1 cellular context compared by ENCODE assay signal in the genomic region with DNA sequence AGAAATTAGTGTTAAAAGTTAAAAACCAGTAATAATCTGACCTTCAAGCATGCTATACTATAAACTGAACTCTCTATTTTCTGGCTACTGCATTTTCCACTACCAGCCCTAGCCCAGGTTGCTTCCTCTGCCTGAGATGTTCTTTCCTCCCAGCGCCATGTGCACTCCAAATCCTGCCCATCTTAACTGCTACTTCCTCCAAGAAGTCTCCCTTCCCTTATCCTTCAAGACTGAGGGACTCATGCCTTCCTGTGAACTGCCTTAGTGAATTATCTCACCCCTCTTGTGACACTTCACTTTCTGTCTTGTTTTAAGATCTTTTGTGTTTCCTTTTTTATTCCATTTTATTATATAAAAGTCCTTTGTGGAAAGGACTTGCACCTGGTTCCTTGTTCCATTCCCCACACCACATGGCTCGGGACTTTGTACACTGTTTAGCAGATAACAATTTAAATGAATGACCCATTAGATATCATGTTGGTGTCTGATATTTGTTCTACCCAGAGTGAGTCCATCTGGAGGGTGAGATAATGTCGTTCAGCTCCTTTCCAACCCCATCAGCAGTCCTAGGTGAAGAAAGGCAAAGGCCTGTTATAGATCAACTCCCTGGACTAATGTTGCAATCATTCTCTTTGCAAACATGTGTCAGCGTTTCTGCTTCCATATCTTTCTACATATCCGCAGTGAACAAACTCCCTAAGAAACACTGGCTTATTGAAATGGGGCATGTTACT.
TF ChIP-seq lines count a peak whose summit lies in the region.

No MANE protein-coding gene starts in this region.

TF ChIP-seq in K562, 482 proteins besides CTCF, POLR2A, EP300 and RAD21 (continued from another document and continues in another):
- peak in 1 of 2 experiments; percentile 96; a peak in 2 of 4 replicates for TF ChIP-seq ZMIZ1 (IDR thresholded peaks at IDR 0.05; ENCODE audit: low read depth in 2 of 2, low read length in 2 of 2)
- TF ChIP-seq SNRNP70 (optimal IDR thresholded peaks at IDR 0.05; ENCODE audit: low read depth, low read length): no peak
- TF ChIP-seq, protein P1, sequence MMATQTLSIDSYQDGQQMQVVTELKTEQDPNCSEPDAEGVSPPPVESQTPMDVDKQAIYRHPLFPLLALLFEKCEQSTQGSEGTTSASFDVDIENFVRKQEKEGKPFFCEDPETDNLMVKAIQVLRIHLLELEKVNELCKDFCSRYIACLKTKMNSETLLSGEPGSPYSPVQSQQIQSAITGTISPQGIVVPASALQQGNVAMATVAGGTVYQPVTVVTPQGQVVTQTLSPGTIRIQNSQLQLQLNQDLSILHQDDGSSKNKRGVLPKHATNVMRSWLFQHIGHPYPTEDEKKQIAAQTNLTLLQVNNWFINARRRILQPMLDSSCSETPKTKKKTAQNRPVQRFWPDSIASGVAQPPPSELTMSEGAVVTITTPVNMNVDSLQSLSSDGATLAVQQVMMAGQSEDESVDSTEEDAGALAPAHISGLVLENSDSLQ (IDR thresholded peaks at IDR 0.05): peak; percentile 60
- TF ChIP-seq JUND (IDR thresholded peaks at IDR 0.05; ENCODE audit: borderline replicate concordance, low read depth, low read length): peak; percentile 72
- peak; percentile 50; the same call in 2 of the 3 replicates for TF ChIP-seq JUND (tag; IDR thresholded peaks at IDR 0.05; ENCODE audit: borderline replicate concordance, low read depth, low read length)
- no peak for TF ChIP-seq ZNF586 (CRISPR knock-in tag; conservative IDR thresholded peaks at IDR 0.05)
- no peak for TF ChIP-seq TSHZ1 (CRISPR knock-in tag; IDR thresholded peaks at IDR 0.05)
- TF ChIP-seq, protein P2, sequence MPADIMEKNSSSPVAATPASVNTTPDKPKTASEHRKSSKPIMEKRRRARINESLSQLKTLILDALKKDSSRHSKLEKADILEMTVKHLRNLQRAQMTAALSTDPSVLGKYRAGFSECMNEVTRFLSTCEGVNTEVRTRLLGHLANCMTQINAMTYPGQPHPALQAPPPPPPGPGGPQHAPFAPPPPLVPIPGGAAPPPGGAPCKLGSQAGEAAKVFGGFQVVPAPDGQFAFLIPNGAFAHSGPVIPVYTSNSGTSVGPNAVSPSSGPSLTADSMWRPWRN (IDR thresholded peaks at IDR 0.05; ENCODE audit: low read depth): peak; percentile 95
- TF ChIP-seq LARP7 (IDR thresholded peaks at IDR 0.05): no peak
- TF ChIP-seq RBM34 (IDR thresholded peaks at IDR 0.05; ENCODE audit: borderline replicate concordance, insufficient read depth, low read length): no peak
- TF ChIP-seq ZBTB2 (IDR thresholded peaks at IDR 0.05): no peak
- TF ChIP-seq ERF (CRISPR knock-in tag; IDR thresholded peaks at IDR 0.05): no peak
- TF ChIP-seq MAFK (IDR thresholded peaks at IDR 0.05; ENCODE audit: low read length): peak; percentile 84
- TF ChIP-seq SRSF3 (IDR thresholded peaks at IDR 0.05; ENCODE audit: insufficient read depth, low read length): no peak
- TF ChIP-seq, protein P3, sequence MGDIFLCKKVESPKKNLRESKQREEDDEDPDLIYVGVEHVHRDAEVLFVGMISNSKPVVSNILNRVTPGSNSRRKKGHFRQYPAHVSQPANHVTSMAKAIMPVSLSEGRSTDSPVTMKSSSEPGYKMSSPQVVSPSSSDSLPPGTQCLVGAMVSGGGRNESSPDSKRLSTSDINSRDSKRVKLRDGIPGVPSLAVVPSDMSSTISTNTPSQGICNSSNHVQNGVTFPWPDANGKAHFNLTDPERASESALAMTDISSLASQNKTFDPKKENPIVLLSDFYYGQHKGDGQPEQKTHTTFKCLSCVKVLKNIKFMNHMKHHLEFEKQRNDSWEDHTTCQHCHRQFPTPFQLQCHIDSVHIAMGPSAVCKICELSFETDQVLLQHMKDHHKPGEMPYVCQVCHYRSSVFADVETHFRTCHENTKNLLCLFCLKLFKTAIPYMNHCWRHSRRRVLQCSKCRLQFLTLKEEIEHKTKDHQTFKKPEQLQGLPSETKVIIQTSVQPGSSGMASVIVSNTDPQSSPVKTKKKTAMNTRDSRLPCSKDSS (IDR thresholded peaks at IDR 0.05; ENCODE audit: low read depth, partially characterized antibody): no peak
- TF ChIP-seq, protein P4, sequence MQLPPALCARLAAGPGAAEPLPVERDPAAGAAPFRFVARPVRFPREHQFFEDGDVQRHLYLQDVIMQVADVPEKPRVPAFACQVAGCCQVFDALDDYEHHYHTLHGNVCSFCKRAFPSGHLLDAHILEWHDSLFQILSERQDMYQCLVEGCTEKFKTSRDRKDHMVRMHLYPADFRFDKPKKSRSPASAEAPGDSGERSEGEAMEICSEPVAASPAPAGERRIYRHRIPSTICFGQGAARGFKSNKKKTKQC (CRISPR knock-in tag; IDR thresholded peaks at IDR 0.05): no peak
- TF ChIP-seq MXI1 (IDR thresholded peaks at IDR 0.05; ENCODE audit: low read depth, low read length): peak; percentile 60
- TF ChIP-seq SP1 (CRISPR knock-in tag; IDR thresholded peaks at IDR 0.05): peak; percentile 14; the same call in 1 of the 2 replicates
- no peak for TF ChIP-seq TRIM28 (IDR thresholded peaks at IDR 0.05)
- TF ChIP-seq, protein P5, sequence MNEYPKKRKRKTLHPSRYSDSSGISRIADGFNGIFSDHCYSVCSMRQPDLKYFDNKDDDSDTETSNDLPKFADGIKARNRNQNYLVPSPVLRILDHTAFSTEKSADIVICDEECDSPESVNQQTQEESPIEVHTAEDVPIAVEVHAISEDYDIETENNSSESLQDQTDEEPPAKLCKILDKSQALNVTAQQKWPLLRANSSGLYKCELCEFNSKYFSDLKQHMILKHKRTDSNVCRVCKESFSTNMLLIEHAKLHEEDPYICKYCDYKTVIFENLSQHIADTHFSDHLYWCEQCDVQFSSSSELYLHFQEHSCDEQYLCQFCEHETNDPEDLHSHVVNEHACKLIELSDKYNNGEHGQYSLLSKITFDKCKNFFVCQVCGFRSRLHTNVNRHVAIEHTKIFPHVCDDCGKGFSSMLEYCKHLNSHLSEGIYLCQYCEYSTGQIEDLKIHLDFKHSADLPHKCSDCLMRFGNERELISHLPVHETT (CRISPR knock-in tag; conservative IDR thresholded peaks at IDR 0.05 in 1 of 2, IDR thresholded peaks at IDR 0.05 in 1 of 2): peak in 1 of 2 experiments; percentile 70; a peak in 2 of 4 replicates
- TF ChIP-seq KLF16 (IDR thresholded peaks at IDR 0.05): peak; percentile 98
- TF ChIP-seq FOXM1 (IDR thresholded peaks at IDR 0.05; ENCODE audit: low read depth): peak; percentile 96
- no peak for TF ChIP-seq FOXM1 (CRISPR knock-in tag; IDR thresholded peaks at IDR 0.05; ENCODE audit: low read depth)
- TF ChIP-seq MIER1 (IDR thresholded peaks at IDR 0.05; ENCODE audit: low read depth): no peak
- peak; percentile 64; the same call in 1 of the 2 replicates for TF ChIP-seq GATAD2B (IDR thresholded peaks at IDR 0.05; ENCODE audit: borderline replicate concordance)
- peak; percentile 84 for TF ChIP-seq MEF2D (tag; conservative IDR thresholded peaks at IDR 0.05; ENCODE audit: low read depth)
- no peak for TF ChIP-seq ZNF696 (CRISPR knock-in tag; conservative IDR thresholded peaks at IDR 0.05)
- TF ChIP-seq NUFIP1 (IDR thresholded peaks at IDR 0.05; ENCODE audit: partially characterized antibody): no peak
- TF ChIP-seq ZNF507 (tag; conservative IDR thresholded peaks at IDR 0.05): no peak
- TF ChIP-seq NEUROD1 (IDR thresholded peaks at IDR 0.05; ENCODE audit: borderline replicate concordance, low read depth, low read length, partially characterized antibody): peak; percentile 57
- no peak for TF ChIP-seq TFAP4 (CRISPR knock-in tag; IDR thresholded peaks at IDR 0.05; ENCODE audit: borderline replicate concordance)
- peak; percentile 93 for TF ChIP-seq CC2D1A (IDR thresholded peaks at IDR 0.05)
- TF ChIP-seq ATF6 (CRISPR knock-in tag; IDR thresholded peaks at IDR 0.05): peak; percentile 50; the same call in 1 of the 2 replicates
- TF ChIP-seq, protein P6, sequence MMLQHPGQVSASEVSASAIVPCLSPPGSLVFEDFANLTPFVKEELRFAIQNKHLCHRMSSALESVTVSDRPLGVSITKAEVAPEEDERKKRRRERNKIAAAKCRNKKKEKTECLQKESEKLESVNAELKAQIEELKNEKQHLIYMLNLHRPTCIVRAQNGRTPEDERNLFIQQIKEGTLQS (IDR thresholded peaks at IDR 0.05): peak; percentile 87
- TF ChIP-seq, protein P6 (CRISPR knock-in tag; conservative IDR thresholded peaks at IDR 0.05): no peak; the same call in 1 of the 2 replicates
